Comparison of ENCODE assay signal across 8 cellular contexts in genomic region chr12:49580572-49581535, GRCh38. TPM values are rescaled to one million over a fixed set of nuclear protein-coding genes. Genes with fewer than 3 reads are reported as not detected.
A peak's percentile ranks its signal among the peaks of the same experiment; 100 is the strongest.
DNase-seq lines count a peak whose midpoint lies in the region; ATAC-seq and TF ChIP-seq lines count a peak whose summit lies in the region.

No MANE protein-coding gene starts in this region.

- H3K4me3 ChIP-seq in SU-DHL-6 (ENCODE audit: insufficient read depth, low read length, poor library complexity, severe bottlenecking) (no peak overlapping the region), ascending aorta (no peak overlapping the region), right cardiac atrium (ENCODE audit: low read length) (no peak overlapping the region)

- H3K27ac ChIP-seq in SU-DHL-6 (ENCODE audit: low read depth, low read length) (no peak overlapping the region), ascending aorta (no peak overlapping the region), right cardiac atrium (ENCODE audit: low read length) (peak overlapping the region; percentile 42)

- DNase-seq in Right ventricle myocardium inferior (ENCODE audit: missing footprints): no peak
- DNase-seq in cardiac septum (ENCODE audit: low spot score): no peak
- DNase-seq in NCI-H1048 (lab: John Stamatoyannopoulos, UW): peak; percentile 36
- peak in 1 of 2 donors; percentile 76 for DNase-seq in ascending aorta (ENCODE audit: low spot score in 2 of 2)
- peak; percentile 76 to 89 (median 83) for DNase-seq in right cardiac atrium
- DNase-seq in putamen (ENCODE audit: low spot score): peak; percentile 63

- H3K9ac ChIP-seq in SU-DHL-6 (ENCODE audit: low read length): no peak overlapping the region

- peaks cover 4% of the 10 kb centered on the region; the same call in 1 of the 2 replicates for H3K79me2 ChIP-seq in SU-DHL-6 (ENCODE audit: insufficient read depth, low read length)

- WGBS in right cardiac atrium: 31% methylated on average over 8 of the region's 8 CpGs

- no peaks in the 10 kb centered on the region for H3K36me3 ChIP-seq in SU-DHL-6 (ENCODE audit: low read length)
- H3K36me3 ChIP-seq in ascending aorta: peaks cover 0 to 3% of the 10 kb centered on the region in 2 donors

- H3K9me3 ChIP-seq in SU-DHL-6 (ENCODE audit: insufficient read depth, low read length) (no peaks in the 10 kb centered on the region), ascending aorta (no peaks in the 10 kb centered on the region), right cardiac atrium (ENCODE audit: control insufficient read depth, low read length) (no peaks in the 10 kb centered on the region)

- ATAC-seq in Right ventricle myocardium inferior (peak; percentile 74), right cardiac atrium (peak; percentile 68 to 77), HG02759 (IDR thresholded peaks at IDR 0.05; ENCODE audit: unreplicated experiment) (no peak)

- intact Hi-C loops in Right ventricle myocardium inferior (cut with DNase I) (loop anchor here (1.0 to 5.0 kb wide), 2 partner anchors 69 to 223 kb away; no protein-coding TSS in a partner anchor), cardiac septum (cut with DNase I) (loop anchor here (2.0 to 5.0 kb wide), 2 partner anchors 32 to 214 kb away; partner anchors contain the start of gene SPATS2), ascending aorta (cut with DNase I) (no loop called here), right cardiac atrium (cut with DNase I) (loop anchor here in 2 of 4 donors (5.0 to 10.0 kb wide), 2 partner anchors 41 to 226 kb away; partner anchors contain the start of gene PRPF40B (in 1 of the 2))

- peak; percentile 88 for TF ChIP-seq CTCF in SU-DHL-6 (IDR thresholded peaks at IDR 0.05; ENCODE audit: insufficient read depth, low read length, poor library complexity, severe bottlenecking)
- peak; percentile 46 to 77 (median 72) for TF ChIP-seq CTCF in ascending aorta (IDR thresholded peaks at IDR 0.05)

- no peaks in the 10 kb centered on the region for H3K4me1 ChIP-seq in ascending aorta
- H3K4me1 ChIP-seq in right cardiac atrium (ENCODE audit: control insufficient read depth, insufficient read depth, low read length): peaks cover 12% of the 10 kb centered on the region

- H4K20me1 ChIP-seq in SU-DHL-6 (ENCODE audit: low read depth, low read length): no peaks in the 10 kb centered on the region

- H3K4me2 ChIP-seq in SU-DHL-6 (ENCODE audit: low read depth, low read length, poor library complexity, severe bottlenecking): no peak overlapping the region

- H3K9me2 ChIP-seq in SU-DHL-6 (replicated peaks; ENCODE audit: insufficient read depth, low read length): no peaks in the 10 kb centered on the region

- H3K27me3 ChIP-seq in SU-DHL-6 (ENCODE audit: low read length) (no peaks in the 10 kb centered on the region), ascending aorta (no peaks in the 10 kb centered on the region), right cardiac atrium (ENCODE audit: control insufficient read depth, insufficient read depth) (no peaks in the 10 kb centered on the region)

- no peaks in the 10 kb centered on the region for H3F3A ChIP-seq in SU-DHL-6 (ENCODE audit: insufficient read depth)

- H2AFZ ChIP-seq in SU-DHL-6 (ENCODE audit: low read depth, low read length, severe bottlenecking): no peak overlapping the region

RNA-seq across cellular contexts. Expression of gene MCRS1, which starts 12.9 kb away (rescaled TPM):
- 88.9 TPM for total RNA-seq in Right ventricle myocardium inferior
- total RNA-seq in cardiac septum: 118 TPM
- 66.8 TPM for total RNA-seq in ascending aorta
- 100 to 1,000 TPM in 1 of 4 donors, 10 to 100 TPM in 3; 81.7 to 115 (median 87.0) TPM for total RNA-seq in right cardiac atrium
- 72.3 TPM for polyA plus RNA-seq in right cardiac atrium

RNA-seq across cellular contexts. Expression of gene FAM186B, which starts 24.6 kb away (rescaled TPM):
- 0.62 TPM for total RNA-seq in Right ventricle myocardium inferior
- 0.48 TPM for total RNA-seq in cardiac septum
- total RNA-seq in ascending aorta: not detected
- under 1 TPM; 0.17 to 0.74 (median 0.43) TPM for total RNA-seq in right cardiac atrium
- 0.16 TPM for polyA plus RNA-seq in right cardiac atrium

RNA-seq across cellular contexts. Expression of gene KCNH3, which starts 42.0 kb away (rescaled TPM):
- total RNA-seq in Right ventricle myocardium inferior: 0.27 TPM
- total RNA-seq in cardiac septum: 0.97 TPM
- total RNA-seq in ascending aorta: not detected
- 1 to 10 TPM in 3 of 4 donors, under 1 TPM in 1; 0.75 to 4.4 (median 1.2) TPM for total RNA-seq in right cardiac atrium
- 1.6 TPM for polyA plus RNA-seq in right cardiac atrium

RNA-seq across cellular contexts. Expression of gene PRPF40B, which starts 42.5 kb away (rescaled TPM):
- total RNA-seq in Right ventricle myocardium inferior: 17.1 TPM
- 30.1 TPM for total RNA-seq in cardiac septum
- 9.5 TPM for total RNA-seq in ascending aorta
- total RNA-seq in right cardiac atrium: 10 to 100 TPM; 19.2 to 26.7 (median 22.1) TPM
- polyA plus RNA-seq in right cardiac atrium: 15.9 TPM

Comparison
In these comparisons a context has a peak if more than half of its experiments do, and no peak if none do; other contexts are left out.
1. DNase-seq: peak in NCI-H1048 (single experiment), right cardiac atrium (3 of 3) and putamen (single experiment); none in Right ventricle myocardium inferior (single experiment) and cardiac septum (single experiment).